In the genomic region with DNA sequence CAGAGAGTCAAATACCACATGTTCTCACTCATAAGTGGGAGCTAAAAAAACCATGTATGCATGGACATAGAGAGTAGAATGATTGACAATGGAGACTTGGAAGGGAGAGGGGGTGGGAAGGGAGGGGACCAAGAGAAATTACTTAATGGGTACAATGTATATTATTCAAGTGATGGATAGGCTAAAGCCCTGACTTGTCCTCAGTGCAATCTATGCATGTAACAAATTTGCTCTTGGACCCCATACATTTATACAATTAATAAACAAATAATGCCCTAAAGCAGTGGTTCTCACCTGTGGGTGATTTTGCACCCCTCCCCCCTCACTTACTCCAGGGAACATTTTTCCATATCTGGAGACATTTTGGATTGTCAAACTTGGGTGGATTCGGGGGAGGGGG, we compare ENCODE assay signal across 8 cellular contexts.
"Had no signal": no experiment of that assay in that cellular context is flagged by ENCODE, and none has a peak within 500 bp of the region (broad histone marks: within the 10 kb centered on the region; RNA-seq: fewer than 3 reads in every experiment).

No MANE protein-coding gene starts in this region.

- ATAC-seq: GM12878 had no signal

- FAIRE-seq: G401.6, GM12878, GM12891, GM12892, GM18507, GM19239 had no signal

- DNase-seq: GDM1, GF-D8 had no signal

- H3K4me3 ChIP-seq: GM12878 had no signal
